Comparison of ENCODE assay signal across 26 cellular contexts in the genomic region with DNA sequence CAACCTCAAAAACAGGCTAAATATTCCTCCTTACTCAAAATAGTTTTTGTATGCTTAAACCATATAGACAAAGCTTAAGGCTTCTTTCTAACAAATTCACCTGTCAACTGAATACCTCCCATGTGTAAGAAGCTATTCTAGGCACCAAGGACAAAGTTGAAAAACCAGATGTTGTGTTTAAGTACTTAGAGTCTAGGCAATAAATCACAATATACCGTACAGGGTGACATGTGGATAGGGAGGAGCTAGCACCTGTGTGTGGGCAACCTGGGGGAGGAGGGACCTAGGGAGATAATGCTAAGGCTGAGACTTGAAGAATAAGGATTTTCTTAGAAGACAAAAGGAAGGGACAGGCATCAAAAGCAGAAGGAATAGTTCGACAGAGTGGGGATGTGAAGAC.
"Had no signal": no experiment of that assay in that cellular context is flagged by ENCODE, and none has a peak within 500 bp of the region (broad histone marks: within the 10 kb centered on the region; RNA-seq: fewer than 3 reads in every experiment).

No MANE protein-coding gene starts in this region.

- H3K27me3 Mint-ChIP-seq: activated naive CD8-positive, alpha-beta T cell; progenitor cell of endocrine pancreas had no signal

- H3K4me3 Mint-ChIP-seq: activated naive CD8-positive, alpha-beta T cell; mesothelial cell of epicardium; natural killer cell had no signal

- H3K9me3 Mint-ChIP-seq: mesothelial cell of epicardium had no signal

- DNase-seq: activated CD4-positive, alpha-beta T cell treated with anti-CD3 and anti-CD28 coated beads for 48 hours; activated CD4-positive, alpha-beta T cell treated with anti-CD3 and anti-CD28 coated beads, Interleukin-2, amount 50 U/mL, for 48 hours; activated CD8-positive, alpha-beta memory T cell treated with anti-CD3 and anti-CD28 coated beads for 24 hours; activated effector memory CD4-positive, alpha-beta T cell treated with Interleukin-2 at 50 U/mL for 16 hours; activated naive CD4-positive, alpha-beta T cell treated with Interleukin-2 at 50 U/mL for 16 hours; aorta; body of pancreas; cerebellar nuclear complex; colonic mucosa; effector memory CD4-positive, alpha-beta T cell; islet precursor cell; mammary epithelial cell; natural killer cell; right lobe of liver; stimulated activated CD4-positive, alpha-beta T cell treated with anti-CD3 and anti-CD28 coated beads, Interleukin-12 subunit alpha, Interleukin-12 subunit beta, amount 100 ng/mL, for 4 hours; stimulated activated CD4-positive, alpha-beta T cell treated with anti-CD3 and anti-CD28 coated beads, Interleukin-4, amount 100 ng/mL, for 1 hour; stimulated activated naive CD8-positive, alpha-beta T cell treated with anti-CD3 and anti-CD28 coated beads, Interleukin-15, Interleukin-2, amounts not matched to agents 100 U/mL and 50 U/mL, for 24 hours; T-helper 9 cell; testis; transverse colon; uterus; WERI-Rb-1 had no signal

- H3K27ac Mint-ChIP-seq: activated naive CD8-positive, alpha-beta T cell; mesothelial cell of epicardium; natural killer cell; progenitor cell of endocrine pancreas had no signal

- ATAC-seq: activated CD4-positive, CD25-positive, alpha-beta regulatory T cell treated with anti-CD3 and anti-CD28 coated beads, Interleukin-2, amount 50 U/mL, for 24 hours; body of pancreas; natural killer cell; right lobe of liver; stimulated activated naive CD8-positive, alpha-beta T cell treated with anti-CD3 and anti-CD28 coated beads, Interleukin-15, Interleukin-2, amounts not matched to agents 100 U/mL and 50 U/mL, for 24 hours had no signal
